Comparison of ENCODE assay signal across 2 cellular contexts in genomic region chr4:17059192-17059634, GRCh38.
TF ChIP-seq lines count a peak whose summit lies in the region.

No MANE protein-coding gene starts in this region.

TF ChIP-seq in IMR-90, 13 proteins besides CTCF, POLR2A, EP300 and RAD21:
- TF ChIP-seq MAFK (IDR thresholded peaks at IDR 0.05; ENCODE audit: low read depth, low read length) (peak; percentile 72), MXI1 (IDR thresholded peaks at IDR 0.05; ENCODE audit: borderline replicate concordance, low read depth, low read length) (no peak), SMC3 (IDR thresholded peaks at IDR 0.05; ENCODE audit: low read depth, low read length) (no peak), RCOR1 (IDR thresholded peaks at IDR 0.05; ENCODE audit: insufficient replicate concordance, low read length) (no peak)

TF ChIP-seq in H1, 55 proteins besides CTCF, POLR2A, EP300 and RAD21:
- no peak for TF ChIP-seq SIX5 (IDR thresholded peaks at IDR 0.05; ENCODE audit: low read depth, low read length)
- TF ChIP-seq KDM4A (IDR thresholded peaks at IDR 0.05; ENCODE audit: low read depth, low read length, severe bottlenecking) = no peak
